8 cellular contexts compared by ENCODE assay signal in genomic region chr1:226181996-226182714, GRCh38. TPM values are rescaled to one million over a fixed set of nuclear protein-coding genes. Genes with fewer than 3 reads are reported as not detected.
DNase-seq lines count a peak whose midpoint lies in the region; ATAC-seq, FAIRE-seq and TF ChIP-seq lines count a peak whose summit lies in the region.

No MANE protein-coding gene starts in this region.

- peaks cover 3% of the 10 kb centered on the region for H3K4me1 ChIP-seq in right cardiac atrium (ENCODE audit: control insufficient read depth, insufficient read depth, low read length)
- peaks cover 1 to 47% (median 37%) of the 10 kb centered on the region in 5 donors for H3K4me1 ChIP-seq in subcutaneous abdominal adipose tissue (ENCODE audit: control insufficient read depth in 5 of 5, insufficient read depth in 5 of 5, low read length in 5 of 5)

- H3K36me3 Mint-ChIP-seq in CD4-positive, alpha-beta T cell (ENCODE audit: low read depth): peaks cover 56% of the 10 kb centered on the region
- peaks cover 71% of the 10 kb centered on the region for H3K36me3 Mint-ChIP-seq in activated T-helper 17 cell treated with anti-CD3 and anti-CD28 coated beads, Interleukin-2, amount 50 U/mL, for 72 hours (ENCODE audit: low read depth)
- H3K36me3 Mint-ChIP-seq in activated T-cell treated with anti-CD3 and anti-CD28 coated beads, Interleukin-2, amount 50 U/mL, for 72 hours (ENCODE audit: insufficient read depth in 2 of 2): peaks cover 2 to 6% of the 10 kb centered on the region in 2 donors

- peak overlapping the region; percentile 21 for H3K4me3 Mint-ChIP-seq in CD4-positive, alpha-beta T cell
- peak overlapping the region; percentile 10 for H3K4me3 Mint-ChIP-seq in activated T-helper 17 cell treated with anti-CD3 and anti-CD28 coated beads, Interleukin-2, amount 50 U/mL, for 72 hours
- no peak overlapping the region for H3K4me3 Mint-ChIP-seq in activated T-cell treated with anti-CD3 and anti-CD28 coated beads, Interleukin-2, amount 50 U/mL, for 72 hours

- no peak overlapping the region for H3K27ac Mint-ChIP-seq in CD4-positive, alpha-beta T cell
- no peak overlapping the region for H3K27ac Mint-ChIP-seq in activated T-helper 17 cell treated with anti-CD3 and anti-CD28 coated beads, Interleukin-2, amount 50 U/mL, for 72 hours
- no peak overlapping the region for H3K27ac Mint-ChIP-seq in activated T-cell treated with anti-CD3 and anti-CD28 coated beads, Interleukin-2, amount 50 U/mL, for 72 hours

- intact Hi-C loops in CD4-positive, alpha-beta T cell (cut with DNase I, micrococcal nuclease): loop anchor here in 1 of 2 experiments (5.0 to 10.0 kb wide), 2 partner anchors 185 to 737 kb away; partner anchors contain the start of gene SDE2
- intact Hi-C loops in right cardiac atrium (cut with DNase I): no loop called here

- no peak for ATAC-seq in CD4-positive, alpha-beta T cell (ENCODE audit: poor library complexity)
- ATAC-seq in activated T-helper 17 cell treated with anti-CD3 and anti-CD28 coated beads, Interleukin-2, amount 50 U/mL, for 72 hours (replicated peaks): no peak
- ATAC-seq in right cardiac atrium (peak in 1 of 2 donors; percentile 52), HG03175 (IDR thresholded peaks at IDR 0.05; ENCODE audit: unreplicated experiment) (no peak)
- ATAC-seq in activated T-cell treated with anti-CD3 and anti-CD28 coated beads, Interleukin-2, amount 50 U/mL, for 72 hours (replicated peaks in 1 of 2): no peak

- FAIRE-seq in GM19239 (lab: Jason Lieb, UNC): no peak

- CTCF ChIA-PET in CD4-positive, alpha-beta T cell (lab: Charles Lee): interaction anchor here (0.6 to 2.2 kb wide), 3 partner anchors 12 to 57 kb away, joined by 3 to 9 read pairs (median 5); no protein-coding TSS in a partner anchor

- no peaks in the 10 kb centered on the region for H3K27me3 Mint-ChIP-seq in CD4-positive, alpha-beta T cell
- H3K27me3 Mint-ChIP-seq in activated T-helper 17 cell treated with anti-CD3 and anti-CD28 coated beads, Interleukin-2, amount 50 U/mL, for 72 hours: no peaks in the 10 kb centered on the region
- no peaks in the 10 kb centered on the region for H3K27me3 Mint-ChIP-seq in activated T-cell treated with anti-CD3 and anti-CD28 coated beads, Interleukin-2, amount 50 U/mL, for 72 hours (ENCODE audit: low read depth)

- H3K9me3 Mint-ChIP-seq in CD4-positive, alpha-beta T cell: no peaks in the 10 kb centered on the region
- H3K9me3 Mint-ChIP-seq in activated T-helper 17 cell treated with anti-CD3 and anti-CD28 coated beads, Interleukin-2, amount 50 U/mL, for 72 hours: no peaks in the 10 kb centered on the region
- H3K9me3 Mint-ChIP-seq in activated T-cell treated with anti-CD3 and anti-CD28 coated beads, Interleukin-2, amount 50 U/mL, for 72 hours: no peaks in the 10 kb centered on the region

- TF ChIP-seq CTCF in CD4-positive, alpha-beta T cell (IDR thresholded peaks at IDR 0.05): no peak

- POLR2A ChIA-PET in CD4-positive, alpha-beta T cell (lab: Charles Lee): interaction anchor here (1.2 kb wide), 1 partner anchor 182 kb away, joined by 3 read pairs; no protein-coding TSS in a partner anchor

- H3K36me3 ChIP-seq in subcutaneous abdominal adipose tissue (ENCODE audit: control insufficient read depth in 5 of 5, insufficient read depth in 5 of 5, low read length in 5 of 5): peaks cover 0 to 4% (median 0%) of the 10 kb centered on the region in 5 donors

- H3K9ac ChIP-seq in subcutaneous abdominal adipose tissue (ENCODE audit: low read length in 5 of 5): peak overlapping the region in 2 of 5 donors; percentile 21 to 24

- no peak overlapping the region for H3K27ac ChIP-seq in CD4-positive, alpha-beta T cell (ENCODE audit: low read depth, low read length)
- H3K27ac ChIP-seq in right cardiac atrium (ENCODE audit: low read length): no peak overlapping the region
- peak overlapping the region; percentile 54 for H3K27ac ChIP-seq in subcutaneous abdominal adipose tissue (ENCODE audit: low read depth, low read length)

- no peak for DNase-seq in CD4-positive, alpha-beta T cell
- DNase-seq in LHCN-M2 (ENCODE audit: low read depth) (peak; percentile 69), right cardiac atrium (peak; percentile 61 to 84 (median 71)), GM19239 (ENCODE audit: insufficient read length, low spot score) (no peak)
- no peak for DNase-seq in activated T-cell treated with anti-CD3 and anti-CD28 coated beads, Interleukin-2, amount 50 U/mL, for 72 hours

- H3K27me3 ChIP-seq in CD4-positive, alpha-beta T cell (ENCODE audit: control insufficient read depth, insufficient read depth, low read length): no peaks in the 10 kb centered on the region
- no peaks in the 10 kb centered on the region for H3K27me3 ChIP-seq in right cardiac atrium (ENCODE audit: control insufficient read depth, insufficient read depth)
- no peaks in the 10 kb centered on the region for H3K27me3 ChIP-seq in subcutaneous abdominal adipose tissue (ENCODE audit: control insufficient read depth in 5 of 5, insufficient read depth in 4 of 5, low read length in 5 of 5)

- H3K4me3 ChIP-seq in right cardiac atrium (ENCODE audit: low read length) (no peak overlapping the region), subcutaneous abdominal adipose tissue (ENCODE audit: low read depth in 1 of 5, low read length in 5 of 5) (peak overlapping the region in 3 of 5 donors; percentile 22)

- H3K4me1 Mint-ChIP-seq in CD4-positive, alpha-beta T cell (ENCODE audit: low read depth): peaks cover 72% of the 10 kb centered on the region
- peaks cover 36% of the 10 kb centered on the region for H3K4me1 Mint-ChIP-seq in activated T-helper 17 cell treated with anti-CD3 and anti-CD28 coated beads, Interleukin-2, amount 50 U/mL, for 72 hours
- H3K4me1 Mint-ChIP-seq in activated T-cell treated with anti-CD3 and anti-CD28 coated beads, Interleukin-2, amount 50 U/mL, for 72 hours (ENCODE audit: low read depth): peaks cover 58% of the 10 kb centered on the region

- no peaks in the 10 kb centered on the region for H3K9me3 ChIP-seq in CD4-positive, alpha-beta T cell (ENCODE audit: control insufficient read depth, low read length)
- H3K9me3 ChIP-seq in right cardiac atrium (ENCODE audit: control insufficient read depth, low read length): no peaks in the 10 kb centered on the region
- H3K9me3 ChIP-seq in subcutaneous abdominal adipose tissue (ENCODE audit: control insufficient read depth in 5 of 5, low read length in 5 of 5): no peaks in the 10 kb centered on the region

- 64% methylated on average over 14 of the region's 14 CpGs for WGBS in right cardiac atrium

RNA-seq across cellular contexts. Expression of gene ACBD3, which starts 4.4 kb away (rescaled TPM):
- total RNA-seq in CD4-positive, alpha-beta T cell: 10 to 100 TPM; 26.5 to 28.3 TPM
- total RNA-seq in LHCN-M2 (2014; rRNA removed) (49.0 and 49.6 TPM in 2 replicates), right cardiac atrium (10 to 100 TPM; 24.0 to 38.4 (median 28.8) TPM)
- polyA plus RNA-seq in LHCN-M2 (2012): 23.4 TPM
- total RNA-seq in activated T-helper 17 cell treated with anti-CD3 and anti-CD28 coated beads, Interleukin-2, amount 50 U/mL, for 72 hours: 10 to 100 TPM; 20.3 to 23.9 TPM
- polyA plus RNA-seq in right cardiac atrium: 9.5 TPM
- total RNA-seq in activated T-cell treated with anti-CD3 and anti-CD28 coated beads, Interleukin-2, amount 50 U/mL, for 72 hours: 10 to 100 TPM; 23.4 to 25.9 TPM

RNA-seq across cellular contexts. Expression of gene MIXL1, which starts 41.3 kb away (rescaled TPM):
- total RNA-seq in CD4-positive, alpha-beta T cell: not detected
- not detected in 2 replicates for total RNA-seq in LHCN-M2 (2014; rRNA removed)
- 0.02 TPM for polyA plus RNA-seq in LHCN-M2 (2012)
- total RNA-seq in activated T-helper 17 cell treated with anti-CD3 and anti-CD28 coated beads, Interleukin-2, amount 50 U/mL, for 72 hours: under 1 TPM in 1 of 2 donors, not detected in 1; 0.15 TPM
- not detected for total RNA-seq in right cardiac atrium
- polyA plus RNA-seq in right cardiac atrium: not detected
- total RNA-seq in activated T-cell treated with anti-CD3 and anti-CD28 coated beads, Interleukin-2, amount 50 U/mL, for 72 hours: not detected

Comparison
In these comparisons a context has a peak if more than half of its experiments do, and no peak if none do; other contexts are left out.
1. DNase-seq: peak in LHCN-M2 (single experiment) and right cardiac atrium (3 of 3); none in CD4-positive, alpha-beta T cell (0 of 10), activated T-cell treated with anti-CD3 and anti-CD28 coated beads, Interleukin-2, amount 50 U/mL, for 72 hours (0 of 2) and GM19239 (single experiment).
2. H3K4me3 Mint-ChIP-seq: peak in CD4-positive, alpha-beta T cell (single experiment) and activated T-helper 17 cell treated with anti-CD3 and anti-CD28 coated beads, Interleukin-2, amount 50 U/mL, for 72 hours (single experiment); none in activated T-cell treated with anti-CD3 and anti-CD28 coated beads, Interleukin-2, amount 50 U/mL, for 72 hours (0 of 2).